21 cellular contexts compared by ENCODE assay signal in the genomic region with DNA sequence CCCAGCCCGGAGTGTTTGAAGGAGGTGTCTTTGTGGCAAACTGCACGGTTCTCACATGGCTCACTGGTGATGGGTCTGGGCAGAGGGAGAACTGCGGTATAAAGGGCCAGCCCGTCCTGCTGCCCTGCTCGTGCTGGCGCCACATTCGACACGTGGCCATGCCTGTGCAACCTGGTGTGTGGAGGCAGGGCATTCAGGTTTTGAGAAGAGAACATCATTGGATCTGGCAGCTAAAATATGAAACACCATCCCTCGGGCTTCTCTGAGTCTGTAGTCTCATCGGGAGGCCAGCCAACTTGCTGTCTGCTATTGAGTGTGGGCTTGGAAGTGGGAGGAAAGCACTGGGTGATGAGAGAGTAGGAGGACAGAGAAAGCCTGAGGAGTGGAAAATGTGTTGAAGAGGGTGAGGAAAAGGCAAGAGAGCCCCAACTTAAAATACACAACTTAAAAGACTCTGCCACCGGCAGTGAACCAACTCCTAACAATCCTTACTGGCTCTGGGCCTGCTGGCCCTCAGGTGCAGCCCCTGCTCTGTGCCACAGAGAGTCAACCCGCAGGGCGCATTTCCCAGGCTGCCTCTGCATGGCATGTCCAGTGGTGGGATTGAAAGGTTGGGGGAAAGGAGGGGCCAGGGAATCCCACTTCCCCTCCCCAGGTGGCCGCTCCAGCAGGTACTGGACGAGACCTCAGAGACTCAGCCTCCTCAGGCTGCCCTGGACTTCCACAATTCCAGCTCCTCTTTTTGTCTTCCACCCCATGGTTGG.
A peak's percentile ranks its signal among the peaks of the same experiment; 100 is the strongest.
DNase-seq lines count a peak whose midpoint lies in the region; FAIRE-seq and TF ChIP-seq lines count a peak whose summit lies in the region.
"Had no signal": no experiment of that assay in that cellular context is flagged by ENCODE, and none has a peak within 500 bp of the region (broad histone marks: within the 10 kb centered on the region; RNA-seq: fewer than 3 reads in every experiment).

No MANE protein-coding gene starts in this region.

- H2AFZ ChIP-seq in H1 (ENCODE audit: low read length): peak overlapping the region; percentile 23; the same call in 1 of the 2 replicates

- TF ChIP-seq CTCF in cardiac muscle cell (IDR thresholded peaks at IDR 0.05; ENCODE audit: low read depth, low read length) (no peak), left ventricle myocardium inferior (IDR thresholded peaks at IDR 0.05; ENCODE audit: borderline replicate concordance) (no peak), H1 (IDR thresholded peaks at IDR 0.05; ENCODE audit: control extremely low read depth in 1 of 3, insufficient read depth in 1 of 3, low read depth in 1 of 3, low read length in 3 of 3) (no peak)

- no peak overlapping the region for H4K91ac ChIP-seq in H1 (replicated peaks; ENCODE audit: insufficient read length, low read length)

- H2BK120ac ChIP-seq in H1 (replicated peaks; ENCODE audit: low read depth, low read length): no peak overlapping the region

- H3K18ac ChIP-seq in H1 (ENCODE audit: extremely low read depth, low read length): no peak overlapping the region

- H4K5ac ChIP-seq in H1 (ENCODE audit: insufficient read length, low read depth, low read length): no peak overlapping the region

- H3K14ac ChIP-seq in H1 (ENCODE audit: insufficient read length): no peak overlapping the region

- H3K27ac Mint-ChIP-seq in activated CD4-positive, alpha-beta memory T cell treated with anti-CD3 and anti-CD28 coated beads, Interleukin-2, amount 10 ng/mL, durations not matched to agents 7 days and 5 days: no peak overlapping the region
- H3K27ac Mint-ChIP-seq: activated CD4-positive, alpha-beta T cell treated with anti-CD3 and anti-CD28 coated beads, Interleukin-2, amount 10 ng/mL, durations not matched to agents 7 days and 5 days; activated naive CD4-positive, alpha-beta T cell treated with anti-CD3 and anti-CD28 coated beads, Interleukin-2, amount 50 U/mL, for 72 hours; effector memory CD8-positive, alpha-beta T cell; stimulated activated naive B cell treated with anti-CD40 and anti-IgM and Interleukin-4, amounts not matched to agents 10 μg/mL and 1 μg/mL and 100 μg/mL, for 72 hours had no signal

- no peak for FAIRE-seq in H1 (lab: Jason Lieb, UNC)
- FAIRE-seq: A549 had no signal

- no peaks in the 10 kb centered on the region for H3K79me2 ChIP-seq in H1 (ENCODE audit: control insufficient read depth in 1 of 2, insufficient read depth in 2 of 2, low read length in 2 of 2)

- H3K4me1 ChIP-seq in cardiac muscle cell (ENCODE audit: low read depth) (no peaks in the 10 kb centered on the region), left ventricle myocardium inferior (no peaks in the 10 kb centered on the region), H1 (replicated peaks in 1 of 4; ENCODE audit: control insufficient read depth in 3 of 4, insufficient read depth in 4 of 4, low read length in 3 of 4) (peaks cover 0 to 4% (median 2%) of the 10 kb centered on the region in 4 experiments; a peak in 3 of 7 replicates), urinary bladder (ENCODE audit: insufficient read depth) (peaks cover 1% of the 10 kb centered on the region)
- H3K4me1 ChIP-seq: A549 had no signal

- H3K27me3 Mint-ChIP-seq in activated CD4-positive, alpha-beta memory T cell treated with anti-CD3 and anti-CD28 coated beads, Interleukin-2, amount 10 ng/mL, durations not matched to agents 7 days and 5 days: peaks cover 1% of the 10 kb centered on the region
- H3K27me3 Mint-ChIP-seq: activated CD4-positive, alpha-beta T cell treated with anti-CD3 and anti-CD28 coated beads, Interleukin-2, amount 10 ng/mL, durations not matched to agents 7 days and 5 days; effector memory CD8-positive, alpha-beta T cell had no signal

- H3K36me3 Mint-ChIP-seq in activated CD4-positive, alpha-beta memory T cell treated with anti-CD3 and anti-CD28 coated beads, Interleukin-2, amount 10 ng/mL, durations not matched to agents 7 days and 5 days (ENCODE audit: low read depth): no peaks in the 10 kb centered on the region
- H3K36me3 Mint-ChIP-seq: activated naive CD4-positive, alpha-beta T cell treated with anti-CD3 and anti-CD28 coated beads, Interleukin-2, amount 50 U/mL, for 72 hours; stimulated activated naive B cell treated with anti-CD40 and anti-IgM and Interleukin-4, amounts not matched to agents 10 μg/mL and 1 μg/mL and 100 μg/mL, for 72 hours had no signal

- no peaks in the 10 kb centered on the region for H3K23me2 ChIP-seq in H1 (ENCODE audit: low read depth, low read length)

- H3K4me3 ChIP-seq in cardiac muscle cell (no peak overlapping the region), left ventricle myocardium inferior (no peak overlapping the region), H1 (ENCODE audit: extremely low read depth in 1 of 4, insufficient read depth in 2 of 4, low read depth in 3 of 4, low read length in 4 of 4) (no peak overlapping the region), urinary bladder (ENCODE audit: low read depth, low read length) (no peak overlapping the region)
- H3K4me3 ChIP-seq: A549, HAP-1, smooth muscle cell had no signal

- POLR2A ChIA-PET in H1 (lab: Charles Lee; ENCODE audit: partially characterized antibody): no interaction called here
- POLR2A ChIA-PET in activated CD4-positive, alpha-beta memory T cell treated with anti-CD3 and anti-CD28 coated beads, Interleukin-2, amount 10 ng/mL, durations not matched to agents 7 days and 5 days (lab: Charles Lee): no interaction called here

- H3K27me3 ChIP-seq in cardiac muscle cell: no peaks in the 10 kb centered on the region
- H3K27me3 ChIP-seq in left ventricle myocardium inferior (ENCODE audit: low read depth): no peaks in the 10 kb centered on the region
- H3K27me3 ChIP-seq in H1 (replicated peaks in 1 of 4; ENCODE audit: control insufficient read depth in 3 of 4, extremely low read depth in 1 of 4, insufficient read depth in 3 of 4, low read length in 3 of 4): no peaks in the 10 kb centered on the region

- H3K4me2 ChIP-seq in H1 (ENCODE audit: insufficient read depth in 1 of 2, low read depth in 2 of 2, low read length in 2 of 2): no peak overlapping the region
- H3K4me2 ChIP-seq: A549, smooth muscle cell had no signal

- H3K56ac ChIP-seq in H1 (replicated peaks; ENCODE audit: insufficient read length, low read depth, low read length): no peak overlapping the region

- H4K8ac ChIP-seq in H1 (ENCODE audit: extremely low read depth, insufficient read depth, low read length): no peak overlapping the region; the same call in 1 of the 2 replicates

- no peak for TF ChIP-seq POLR2A in H1 (IDR thresholded peaks at IDR 0.05; ENCODE audit: control extremely low read depth in 1 of 2, low read depth in 2 of 2, low read length in 2 of 2)

- no peak overlapping the region for H3K23ac ChIP-seq in H1 (ENCODE audit: insufficient read length)

- no peak for TF ChIP-seq EP300 in H1 (IDR thresholded peaks at IDR 0.05; ENCODE audit: borderline replicate concordance in 1 of 2, low read depth in 2 of 2, low read length in 2 of 2)

- CTCF ChIA-PET in H1 (lab: Charles Lee; ENCODE audit: partially characterized antibody): interaction anchor here (0.6 to 4.2 kb wide), 4 partner anchors 10 to 246 kb away, joined by 3 to 16 read pairs (median 6); no protein-coding TSS in a partner anchor
- CTCF ChIA-PET in activated CD4-positive, alpha-beta memory T cell treated with anti-CD3 and anti-CD28 coated beads, Interleukin-2, amount 10 ng/mL, durations not matched to agents 7 days and 5 days (lab: Charles Lee): interaction anchor here (1.3 kb wide), 1 partner anchor 14 kb away, joined by 4 read pairs; no protein-coding TSS in a partner anchor

- H3K9me3 ChIP-seq in cardiac muscle cell (ENCODE audit: low read depth): no peaks in the 10 kb centered on the region
- no peaks in the 10 kb centered on the region for H3K9me3 ChIP-seq in left ventricle myocardium inferior (replicated peaks)
- H3K9me3 ChIP-seq in H1 (ENCODE audit: insufficient read depth in 2 of 2, low read depth in 1 of 2, low read length in 1 of 2): no peaks in the 10 kb centered on the region
- H3K9me3 ChIP-seq: A549, HAP-1 had no signal

- H3K27ac ChIP-seq in cardiac muscle cell (no peak overlapping the region), left ventricle myocardium inferior (replicated peaks) (no peak overlapping the region), H1 (ENCODE audit: low read depth, low read length) (no peak overlapping the region), urinary bladder (ENCODE audit: low read depth) (peak overlapping the region; percentile 27)
- H3K27ac ChIP-seq: A549 had no signal

- H3K4me3 Mint-ChIP-seq in activated CD4-positive, alpha-beta memory T cell treated with anti-CD3 and anti-CD28 coated beads, Interleukin-2, amount 10 ng/mL, durations not matched to agents 7 days and 5 days: no peak overlapping the region
- H3K4me3 Mint-ChIP-seq: activated CD4-positive, alpha-beta T cell treated with anti-CD3 and anti-CD28 coated beads, Interleukin-2, amount 10 ng/mL, durations not matched to agents 7 days and 5 days; effector memory CD8-positive, alpha-beta T cell; stimulated activated naive B cell treated with anti-CD40 and anti-IgM and Interleukin-4, amounts not matched to agents 10 μg/mL and 1 μg/mL and 100 μg/mL, for 72 hours had no signal

- no peak overlapping the region for H2BK20ac ChIP-seq in H1 (ENCODE audit: low read length)

- WGBS in H1 (ENCODE audit: extremely low coverage in 1 of 2, insufficient coverage in 1 of 2, insufficient read length in 1 of 2, insufficient replicate concordance in 2 of 2, low coverage in 1 of 2, low lambda C conversion rate in 2 of 2, missing lambda C conversion rate in 1 of 2), 2 experiments: 87% methylated on average over 15 of the region's 15 CpGs; no CpG with 5 or more reads in 1 of the 2 experiments
- 75% methylated on average over 15 of the region's 15 CpGs for WGBS in urinary bladder

- intact Hi-C loops in left ventricle myocardium inferior (cut with micrococcal nuclease): no loop called here

- no peak overlapping the region for H3K4ac ChIP-seq in H1 (replicated peaks; ENCODE audit: insufficient read length, low read depth, low read length)

- H2BK12ac ChIP-seq in H1 (ENCODE audit: low read depth, low read length): no peak overlapping the region

- H2AK5ac ChIP-seq in H1 (ENCODE audit: low read depth, low read length): no peak overlapping the region

- H3K9me3 Mint-ChIP-seq in activated CD4-positive, alpha-beta memory T cell treated with anti-CD3 and anti-CD28 coated beads, Interleukin-2, amount 10 ng/mL, durations not matched to agents 7 days and 5 days: no peaks in the 10 kb centered on the region
- H3K9me3 Mint-ChIP-seq: activated CD4-positive, alpha-beta T cell treated with anti-CD3 and anti-CD28 coated beads, Interleukin-2, amount 10 ng/mL, durations not matched to agents 7 days and 5 days; activated naive CD4-positive, alpha-beta T cell treated with anti-CD3 and anti-CD28 coated beads, Interleukin-2, amount 50 U/mL, for 72 hours; effector memory CD8-positive, alpha-beta T cell; stimulated activated naive B cell treated with anti-CD40 and anti-IgM and Interleukin-4, amounts not matched to agents 10 μg/mL and 1 μg/mL and 100 μg/mL, for 72 hours had no signal

- peaks cover 9% of the 10 kb centered on the region for H3K4me1 Mint-ChIP-seq in activated CD4-positive, alpha-beta memory T cell treated with anti-CD3 and anti-CD28 coated beads, Interleukin-2, amount 10 ng/mL, durations not matched to agents 7 days and 5 days
- H3K4me1 Mint-ChIP-seq: stimulated activated naive B cell treated with anti-CD40 and anti-IgM and Interleukin-4, amounts not matched to agents 10 μg/mL and 1 μg/mL and 100 μg/mL, for 72 hours had no signal

- H3K9ac ChIP-seq in H1 (replicated peaks in 1 of 4; ENCODE audit: extremely low read depth in 1 of 4, low read depth in 3 of 4, low read length in 3 of 4): no peak overlapping the region

- no peak for TF ChIP-seq RAD21 in H1 (IDR thresholded peaks at IDR 0.05 in 1 of 2, conservative IDR thresholded peaks at IDR 0.05 in 1 of 2; ENCODE audit: low read depth in 2 of 2, low read length in 2 of 2)

- no peak overlapping the region for H2BK5ac ChIP-seq in H1 (ENCODE audit: low read depth, low read length)

- no peak overlapping the region for H2BK15ac ChIP-seq in H1 (ENCODE audit: low read length)

- DNase-seq in cardiac muscle cell (ENCODE audit: low read depth in 1 of 2, low spot score in 1 of 2) (peak; percentile 36 to 66), left ventricle myocardium inferior (no peak), H1 (ENCODE audit: low read depth in 1 of 2, low spot score in 2 of 2) (no peak), middle frontal gyrus (ENCODE audit: extremely low spot score, low spot score) (peak; percentile 65), cerebellar cortex (ENCODE audit: low spot score) (no peak)
- DNase-seq in activated CD4-positive, alpha-beta memory T cell treated with anti-CD3 and anti-CD28 coated beads, Interleukin-2, amount 10 ng/mL, durations not matched to agents 7 days and 5 days: no peak
- no peak for DNase-seq in stimulated activated CD4-positive, alpha-beta T cell treated with anti-CD3 and anti-CD28 coated beads, Interleukin-4, amount 100 ng/mL, for 4 hours
- DNase-seq: activated CD4-positive, alpha-beta T cell treated with anti-CD3 and anti-CD28 coated beads, Interleukin-2, amount 10 ng/mL, durations not matched to agents 7 days and 5 days; activated T-cell treated with anti-CD3 and anti-CD28 coated beads, Interleukin-2, amount 50 U/mL, for 1 hour; C1 segment of cervical spinal cord; central memory CD4-positive, alpha-beta T cell; effector memory CD8-positive, alpha-beta T cell; foreskin melanocyte; NCI-H1417 treated with DMSO at 0.1 percent for 48 hours; NCI-H2171 treated with DMSO at 0.1 percent for 48 hours; stimulated activated naive B cell treated with anti-CD40 and anti-IgM and Interleukin-4, amounts not matched to agents 10 μg/mL and 1 μg/mL and 100 μg/mL, for 72 hours had no signal

- no peaks in the 10 kb centered on the region for H3K36me3 ChIP-seq in cardiac muscle cell
- no peaks in the 10 kb centered on the region for H3K36me3 ChIP-seq in left ventricle myocardium inferior
- H3K36me3 ChIP-seq in H1 (ENCODE audit: control insufficient read depth in 2 of 4, insufficient read depth in 4 of 4, low read length in 3 of 4): no peaks in the 10 kb centered on the region
- no peaks in the 10 kb centered on the region for H3K36me3 ChIP-seq in urinary bladder (ENCODE audit: insufficient read depth)
- H3K36me3 ChIP-seq: HAP-1 had no signal

- no peaks in the 10 kb centered on the region for H4K20me1 ChIP-seq in H1 (replicated peaks in 1 of 2; ENCODE audit: control insufficient read depth in 1 of 2, insufficient read depth in 2 of 2, low read length in 2 of 2)

- H3K79me1 ChIP-seq in H1 (ENCODE audit: low read depth, low read length): no peaks in the 10 kb centered on the region

Comparison
In these comparisons a context has a peak if more than half of its experiments do, and no peak if none do; other contexts are left out.
1. DNase-seq: peak in cardiac muscle cell (2 of 2) and middle frontal gyrus (single experiment); none in left ventricle myocardium inferior (single experiment), H1 (0 of 2), cerebellar cortex (single experiment), activated CD4-positive, alpha-beta memory T cell treated with anti-CD3 and anti-CD28 coated beads, Interleukin-2, amount 10 ng/mL, durations not matched to agents 7 days and 5 days (single experiment) and stimulated activated CD4-positive, alpha-beta T cell treated with anti-CD3 and anti-CD28 coated beads, Interleukin-4, amount 100 ng/mL, for 4 hours (0 of 2).